In genomic region chr13:108322206-108322824, GRCh38 we compare ENCODE assay signal across 8 cellular contexts. TPM values are rescaled to one million over a fixed set of nuclear protein-coding genes. Genes with fewer than 3 reads are reported as not detected.
A peak's percentile ranks its signal among the peaks of the same experiment; 100 is the strongest.
DNase-seq lines count a peak whose midpoint lies in the region; ATAC-seq and TF ChIP-seq lines count a peak whose summit lies in the region.

No MANE protein-coding gene starts in this region.

- peaks cover 12% of the 10 kb centered on the region for H3K4me1 ChIP-seq in CD4-positive, CD25-positive, alpha-beta regulatory T cell (ENCODE audit: control insufficient read depth, insufficient read depth, low read length, poor library complexity, severe bottlenecking)
- H3K4me1 ChIP-seq in smooth muscle cell (ENCODE audit: low read depth), result no peaks in the 10 kb centered on the region

- no peak overlapping the region for H3K9ac ChIP-seq in smooth muscle cell (ENCODE audit: low read depth)

- TF ChIP-seq CTCF in smooth muscle cell (IDR thresholded peaks at IDR 0.05; ENCODE audit: borderline replicate concordance, insufficient read depth, poor library complexity, severe bottlenecking), result peak; percentile 85

- no peaks in the 10 kb centered on the region for H3K9me3 Mint-ChIP-seq in CD4-positive, CD25-positive, alpha-beta regulatory T cell
- H3K9me3 Mint-ChIP-seq in activated naive CD8-positive, alpha-beta T cell treated with anti-CD3 and anti-CD28 coated beads, Interleukin-2, amount 50 U/mL, for 24 hours, result no peaks in the 10 kb centered on the region

- peak; percentile 85 to 87 for ATAC-seq in CD4-positive, CD25-positive, alpha-beta regulatory T cell (ENCODE audit: low read depth in 2 of 2)
- ATAC-seq in GM18858 (IDR thresholded peaks at IDR 0.05; ENCODE audit: unreplicated experiment), result peak; percentile 80
- peak; percentile 85 for ATAC-seq in HG02943 (IDR thresholded peaks at IDR 0.05; ENCODE audit: low read depth, unreplicated experiment)
- ATAC-seq in activated naive CD8-positive, alpha-beta T cell treated with anti-CD3 and anti-CD28 coated beads, Interleukin-2, amount 50 U/mL, for 24 hours, result peak; percentile 75
- ATAC-seq in left cardiac atrium, result peak; percentile 68 to 79

- peak overlapping the region in 1 of 4 donors; percentile 39 for H3K4me3 Mint-ChIP-seq in CD4-positive, CD25-positive, alpha-beta regulatory T cell
- no peak overlapping the region for H3K4me3 Mint-ChIP-seq in activated naive CD8-positive, alpha-beta T cell treated with anti-CD3 and anti-CD28 coated beads, Interleukin-2, amount 50 U/mL, for 24 hours

- no peak overlapping the region for H3K27ac ChIP-seq in CD4-positive, CD25-positive, alpha-beta regulatory T cell (ENCODE audit: insufficient read depth, low read length, poor library complexity, severe bottlenecking)
- no peak overlapping the region for H3K27ac ChIP-seq in smooth muscle cell (ENCODE audit: low read depth)

- no peaks in the 10 kb centered on the region for H3K79me2 ChIP-seq in smooth muscle cell (ENCODE audit: low read depth)

- H3K4me2 ChIP-seq in smooth muscle cell, result no peak overlapping the region

- H4K20me1 ChIP-seq in smooth muscle cell (ENCODE audit: low read depth), result no peaks in the 10 kb centered on the region

- peaks cover 9% of the 10 kb centered on the region for H3K27me3 Mint-ChIP-seq in CD4-positive, CD25-positive, alpha-beta regulatory T cell
- H3K27me3 Mint-ChIP-seq in activated naive CD8-positive, alpha-beta T cell treated with anti-CD3 and anti-CD28 coated beads, Interleukin-2, amount 50 U/mL, for 24 hours, result peaks cover 3% of the 10 kb centered on the region

- peak in 2 of 3 donors; percentile 63 to 66 for DNase-seq in CD4-positive, CD25-positive, alpha-beta regulatory T cell
- DNase-seq in NCI-H1694 treated with DMSO at 0.1 percent for 48 hours (lab: John Stamatoyannopoulos, UW) (peak; percentile 69), left cardiac atrium (no peak), smooth muscle cell (lab: John Stamatoyannopoulos, UW; ENCODE audit: unreplicated experiment) (no peak), NCI-H446 treated with DMSO at 0.1 percent for 48 hours (lab: John Stamatoyannopoulos, UW) (no peak)
- DNase-seq in activated naive CD8-positive, alpha-beta T cell treated with anti-CD3 and anti-CD28 coated beads, Interleukin-2, amount 50 U/mL, for 24 hours, result no peak

- 20% methylated on average over 2 of the region's 2 CpGs for WGBS in smooth muscle cell (ENCODE audit: low lambda C conversion rate)

- H3K27me3 ChIP-seq in CD4-positive, CD25-positive, alpha-beta regulatory T cell (ENCODE audit: control insufficient read depth, insufficient read depth, low read length), result no peaks in the 10 kb centered on the region
- H3K27me3 ChIP-seq in smooth muscle cell (ENCODE audit: low read depth), result peaks cover 3% of the 10 kb centered on the region

- no peak overlapping the region for H3K4me3 ChIP-seq in CD4-positive, CD25-positive, alpha-beta regulatory T cell (ENCODE audit: low read depth, low read length)
- no peak overlapping the region for H3K4me3 ChIP-seq in smooth muscle cell

- peaks cover 14 to 36% (median 20%) of the 10 kb centered on the region in 4 donors for H3K4me1 Mint-ChIP-seq in CD4-positive, CD25-positive, alpha-beta regulatory T cell
- peaks cover 6% of the 10 kb centered on the region for H3K4me1 Mint-ChIP-seq in activated naive CD8-positive, alpha-beta T cell treated with anti-CD3 and anti-CD28 coated beads, Interleukin-2, amount 50 U/mL, for 24 hours

- no peaks in the 10 kb centered on the region for H3K36me3 Mint-ChIP-seq in CD4-positive, CD25-positive, alpha-beta regulatory T cell
- H3K36me3 Mint-ChIP-seq in activated naive CD8-positive, alpha-beta T cell treated with anti-CD3 and anti-CD28 coated beads, Interleukin-2, amount 50 U/mL, for 24 hours (ENCODE audit: low read depth), result no peaks in the 10 kb centered on the region

- no peaks in the 10 kb centered on the region for H3K9me3 ChIP-seq in CD4-positive, CD25-positive, alpha-beta regulatory T cell (ENCODE audit: control insufficient read depth in 2 of 2, low read length in 2 of 2)
- H3K9me3 ChIP-seq in smooth muscle cell (replicated peaks; ENCODE audit: low read depth), result no peaks in the 10 kb centered on the region

- H3K27ac Mint-ChIP-seq in CD4-positive, CD25-positive, alpha-beta regulatory T cell, result peak overlapping the region in 1 of 3 donors; percentile 26
- H3K27ac Mint-ChIP-seq in activated naive CD8-positive, alpha-beta T cell treated with anti-CD3 and anti-CD28 coated beads, Interleukin-2, amount 50 U/mL, for 24 hours, result no peak overlapping the region

- no peaks in the 10 kb centered on the region for H3F3A ChIP-seq in smooth muscle cell (ENCODE audit: low read depth)

- intact Hi-C loops in left cardiac atrium (cut with DNase I), result loop anchor here in 1 of 2 donors (5.0 kb wide), 1 partner anchor 575 kb away; no protein-coding TSS in a partner anchor

- no peaks in the 10 kb centered on the region for H3K36me3 ChIP-seq in CD4-positive, CD25-positive, alpha-beta regulatory T cell (ENCODE audit: control insufficient read depth, insufficient read depth, low read length)
- no peaks in the 10 kb centered on the region for H3K36me3 ChIP-seq in smooth muscle cell (ENCODE audit: low read depth)

- H2AFZ ChIP-seq in smooth muscle cell (ENCODE audit: low read depth), result no peak overlapping the region

RNA-seq across cellular contexts. Expression of gene TNFSF13B, which starts 52.8 kb away (rescaled TPM):
- 5.4 TPM for total RNA-seq in CD4-positive, CD25-positive, alpha-beta regulatory T cell
- 10 to 100 TPM; 19.9 to 39.8 (median 21.8) TPM for polyA plus RNA-seq in CD4-positive, CD25-positive, alpha-beta regulatory T cell
- total RNA-seq in left cardiac atrium (1 to 10 TPM; 1.9 to 5.9 TPM), smooth muscle cell (1.1 and 1.8 TPM in 2 replicates)
- polyA plus RNA-seq in smooth muscle cell, result 0.58 and 2.0 TPM in 2 replicates

Comparison
In these comparisons a context has a peak if more than half of its experiments do, and no peak if none do; other contexts are left out.
1. DNase-seq: peak in CD4-positive, CD25-positive, alpha-beta regulatory T cell (2 of 3) and NCI-H1694 treated with DMSO at 0.1 percent for 48 hours (single experiment); none in activated naive CD8-positive, alpha-beta T cell treated with anti-CD3 and anti-CD28 coated beads, Interleukin-2, amount 50 U/mL, for 24 hours (single experiment), left cardiac atrium (single experiment), smooth muscle cell (single experiment) and NCI-H446 treated with DMSO at 0.1 percent for 48 hours (single experiment).
2. Peak in every context shown above with its lines, with median percentiles within 50 percentile points of each other: ATAC-seq.